Comparison of ENCODE assay signal across 12 cellular contexts in genomic region chr9:37667706-37668672, GRCh38. TPM values are rescaled to one million over a fixed set of nuclear protein-coding genes. Genes with fewer than 3 reads are reported as not detected.
A peak's percentile ranks its signal among the peaks of the same experiment; 100 is the strongest.
DNase-seq lines count a peak whose midpoint lies in the region; ATAC-seq, FAIRE-seq and TF ChIP-seq lines count a peak whose summit lies in the region.
"Had no signal": no experiment of that assay in that cellular context is flagged by ENCODE, and none has a peak within 500 bp of the region (broad histone marks: within the 10 kb centered on the region; RNA-seq: fewer than 3 reads in every experiment).

No MANE protein-coding gene starts in this region.

- H3K4me1 Mint-ChIP-seq in Caco-2 (ENCODE audit: low read depth, unreplicated experiment): no peaks in the 10 kb centered on the region
- H3K4me1 Mint-ChIP-seq: CD4-positive, CD25-positive, alpha-beta regulatory T cell had no signal

- no peak overlapping the region for H3K4me3 ChIP-seq in Caco-2 (ENCODE audit: low read depth, low read length)
- no peak overlapping the region for H3K4me3 ChIP-seq in K562
- H3K4me3 ChIP-seq: MG63, pancreas had no signal

- H3K4me3 Mint-ChIP-seq in Caco-2 (ENCODE audit: unreplicated experiment): no peak overlapping the region
- H3K4me3 Mint-ChIP-seq: CD4-positive, CD25-positive, alpha-beta regulatory T cell had no signal

- ATAC-seq in K562: peak; percentile 60

- POLR2A ChIA-PET in Caco-2 (lab: Charles Lee) (no interaction called here), K562 (lab: Yijun Ruan, JAX) (interaction anchor here (0.6 to 1.4 kb wide), 7 partner anchors 11 to 671 kb away, joined by 3 to 6 read pairs (median 3); partner anchors contain the start of gene FRMPD1)

- no peak overlapping the region for H3K27ac Mint-ChIP-seq in Caco-2 (ENCODE audit: unreplicated experiment)
- H3K27ac Mint-ChIP-seq: CD4-positive, CD25-positive, alpha-beta regulatory T cell had no signal

- H3K79me2 ChIP-seq in K562 (ENCODE audit: control insufficient read depth, insufficient read depth, low read length): no peaks in the 10 kb centered on the region

- intact Hi-C loops in Caco-2 (cut with micrococcal nuclease; ENCODE audit: unreplicated experiment) (no loop called here), K562 (cut with micrococcal nuclease) (no loop called here)

- H3K9ac ChIP-seq in K562 (ENCODE audit: insufficient read depth in 1 of 2, low read depth in 2 of 2, low read length in 2 of 2): no peak overlapping the region

- H2AFZ ChIP-seq in K562 (ENCODE audit: low read depth, low read length): no peak overlapping the region

- under 1% methylated on average over 12 of the region's 12 CpGs for WGBS in K562 (ENCODE audit: insufficient coverage, low coverage, missing lambda C conversion rate)

- 0 out of 2 replicates have a peak, but pooled peaks cover 8% of the 10 kb centered on the region for H4K20me1 ChIP-seq in K562 (replicated peaks; ENCODE audit: control insufficient read depth, insufficient read depth, low read length)

- H3K4me1 ChIP-seq in Caco-2: no peaks in the 10 kb centered on the region; the same call in 1 of the 2 replicates
- H3K4me1 ChIP-seq in K562 (replicated peaks in 1 of 2; ENCODE audit: control insufficient read depth in 2 of 2, insufficient read depth in 2 of 2, low read length in 2 of 2): no peaks in the 10 kb centered on the region
- H3K4me1 ChIP-seq: pancreas had no signal

- no peaks in the 10 kb centered on the region for H3K36me3 Mint-ChIP-seq in Caco-2 (ENCODE audit: insufficient read depth, unreplicated experiment)
- H3K36me3 Mint-ChIP-seq: CD4-positive, CD25-positive, alpha-beta regulatory T cell had no signal

- H3K36me3 ChIP-seq in Caco-2 (ENCODE audit: control insufficient read depth, insufficient read depth, low read length): no peaks in the 10 kb centered on the region
- H3K36me3 ChIP-seq in K562 (ENCODE audit: control insufficient read depth, insufficient read depth, low read length): no peaks in the 10 kb centered on the region
- H3K36me3 ChIP-seq: MG63, pancreas had no signal

- H3K9me3 Mint-ChIP-seq in Caco-2 (ENCODE audit: unreplicated experiment): no peaks in the 10 kb centered on the region
- H3K9me3 Mint-ChIP-seq: CD4-positive, CD25-positive, alpha-beta regulatory T cell had no signal

- no peak overlapping the region for H3K4me2 ChIP-seq in K562 (ENCODE audit: insufficient read depth, low read length)

- BruUV-seq in Caco-2 (replicated peaks; lab: Mats Ljungman, UMichigan): no TSS peak
- no TSS peak for BruUV-seq in K562 (replicated peaks; lab: Mats Ljungman, UMichigan)

- no peak for TF ChIP-seq EP300 in K562 (IDR thresholded peaks at IDR 0.05; ENCODE audit: low read length)

- TF ChIP-seq RAD21 in K562 (CRISPR knock-in tag; conservative IDR thresholded peaks at IDR 0.05 in 1 of 2, IDR thresholded peaks at IDR 0.05 in 1 of 2): 0 out of 4 replicates have a peak, but pooled peaks of 1 of the 2 experiments have one; percentile 7

- in situ Hi-C loops in K562 (cut with MboI): no loop called here

- no peak overlapping the region for H3K27ac ChIP-seq in K562 (ENCODE audit: extremely low read depth, low read depth, low read length)
- H3K27ac ChIP-seq: pancreas had no signal

- H3K9me1 ChIP-seq in K562 (ENCODE audit: control insufficient read depth, insufficient read depth, low read length): no peaks in the 10 kb centered on the region

- TF ChIP-seq POLR2A in K562 (conservative IDR thresholded peaks at IDR 0.05): no peak

- H3K27me3 ChIP-seq in Caco-2 (replicated peaks; ENCODE audit: control insufficient read depth, insufficient read depth, low read length): no peaks in the 10 kb centered on the region
- H3K27me3 ChIP-seq in K562 (ENCODE audit: control insufficient read depth in 2 of 2, insufficient read depth in 2 of 2, low read length in 2 of 2): peaks cover 47 to 55% of the 10 kb centered on the region in 2 experiments
- H3K27me3 ChIP-seq: pancreas had no signal

- DNase-seq in Caco-2: peak in 1 of 2 experiments; percentile 49
- DNase-seq in NCI-H2029 treated with DMSO at 0.1 percent for 48 hours (lab: John Stamatoyannopoulos, UW): peak; percentile 93
- no peak for DNase-seq in K562 (ENCODE audit: extremely low read depth in 1 of 4, low spot score in 3 of 4)
- peak; percentile 47 for DNase-seq in left kidney (ENCODE audit: low read depth, low spot score)
- DNase-seq in NCI-H748 (lab: John Stamatoyannopoulos, UW; ENCODE audit: unreplicated experiment): no peak
- no peak for DNase-seq in stimulated activated naive CD4-positive, alpha-beta T cell (lab: John Stamatoyannopoulos, UW)
- no peak for DNase-seq in superior temporal gyrus (ENCODE audit: extremely low spot score)
- DNase-seq in OCI-M2 (lab: John Stamatoyannopoulos, UW; ENCODE audit: unreplicated experiment): no peak
- DNase-seq: activated CD8-positive, alpha-beta memory T cell treated with anti-CD3 and anti-CD28 coated beads, Interleukin-2, amount 50 U/mL, for 4 hours; CD4-positive, CD25-positive, alpha-beta regulatory T cell; MG63; pancreas had no signal

- H3K9me3 ChIP-seq in Caco-2 (no peaks in the 10 kb centered on the region), K562 (replicated peaks; ENCODE audit: control insufficient read depth, insufficient read depth, low read depth, low read length) (no peaks in the 10 kb centered on the region)
- H3K9me3 ChIP-seq: MG63, pancreas had no signal

- FAIRE-seq in K562 (lab: Jason Lieb, UNC): no peak
- FAIRE-seq: pancreas had no signal

- peaks cover 30% of the 10 kb centered on the region for H3K27me3 Mint-ChIP-seq in Caco-2 (ENCODE audit: insufficient read depth, unreplicated experiment)

- CTCF ChIA-PET in Caco-2 (lab: Charles Lee): no interaction called here
- CTCF ChIA-PET in K562 (lab: Yijun Ruan, JAX; ENCODE audit: low intra/inter-chr PET ratio): no interaction called here

- TF ChIP-seq CTCF in Caco-2 (IDR thresholded peaks at IDR 0.05; ENCODE audit: insufficient read depth in 1 of 2, low read depth in 1 of 2, low read length in 1 of 2, severe bottlenecking in 1 of 2, unreplicated experiment in 1 of 2) (peak; percentile 19 to 24), K562 (IDR thresholded peaks at IDR 0.05 in 2 of 3, conservative IDR thresholded peaks at IDR 0.05 in 1 of 3; ENCODE audit: insufficient read depth in 2 of 3, low read depth in 1 of 3, low read length in 3 of 3) (peak in 2 of 3 experiments; percentile 13 to 30; a peak in 2 of 6 replicates)

TF ChIP-seq in K562, 482 proteins besides CTCF, POLR2A, EP300 and RAD21:
- TF ChIP-seq PML (IDR thresholded peaks at IDR 0.05; ENCODE audit: low read length) (no peak), ETV5 (CRISPR knock-in tag; IDR thresholded peaks at IDR 0.05; ENCODE audit: low read depth) (no peak), FIP1L1 (IDR thresholded peaks at IDR 0.05; ENCODE audit: low read depth, low read length, poor library complexity, severe bottlenecking) (no peak), ARNT (IDR thresholded peaks at IDR 0.05) (no peak)
TF ChIP-seq in K562: peak in this region for 0.

RNA-seq across cellular contexts. Expression of gene FRMPD1, which starts 17.2 kb away (rescaled TPM):
- not detected in 2 replicates for total RNA-seq in Caco-2 (2022)
- not detected in 2 replicates for total RNA-seq in K562 (2011; cell fraction: chromatin; rRNA removed; ENCODE audit: low replicate concordance)
- not detected in 2 replicates for total RNA-seq in K562 (2011; cell fraction: nucleolus; rRNA removed)
- not detected in 2 replicates for total RNA-seq in K562 (2011; cell fraction: nucleoplasm; rRNA removed)
- not detected in 2 replicates for total RNA-seq in K562 (2014; rRNA removed)
- not detected in 2 replicates for total RNA-seq in K562 (2014; rRNA removed; fragmentation: Illumina TruSeq; extraction: Trizol)
- not detected in 2 replicates for total RNA-seq in K562 (2015; rRNA removed; fragmentation: Illumina TruSeq; extraction: Trizol)
- not detected in 2 replicates for total RNA-seq in K562 (2021)
- not detected in 2 replicates for polyA plus RNA-seq in K562 (2011; rRNA removed)
- not detected in 2 replicates for polyA plus RNA-seq in K562 (2011; cell fraction: cytosol; rRNA removed)
- not detected in 2 replicates for polyA plus RNA-seq in K562 (2011; cell fraction: nucleus; rRNA removed)
- not detected in 2 replicates for polyA plus RNA-seq in K562 (2012)
- polyA plus RNA-seq in K562 (2014; fragmentation: Illumina TruSeq; extraction: Trizol): not detected in 2 replicates
- polyA plus RNA-seq in K562 (2014; fragmentation: Nextera tagmentation; extraction: Ambion mirVana): not detected
- not detected in 2 replicates for polyA plus RNA-seq in K562 (2014; rRNA removed)
- polyA minus RNA-seq in K562 (2011; rRNA and poly(A)+ RNA removed): not detected in 2 replicates
- polyA minus RNA-seq in K562 (2011; cell fraction: cytosol; rRNA and poly(A)+ RNA removed): not detected in 2 replicates
- not detected in 2 replicates for polyA minus RNA-seq in K562 (2011; cell fraction: nucleus; rRNA and poly(A)+ RNA removed)
- total RNA-seq: CD4-positive, CD25-positive, alpha-beta regulatory T cell had no signal
- polyA plus RNA-seq: CD4-positive, CD25-positive, alpha-beta regulatory T cell had no signal

Comparison
In these comparisons a context has a peak if more than half of its experiments do, and no peak if none do; other contexts are left out.
1. DNase-seq: peak in NCI-H2029 treated with DMSO at 0.1 percent for 48 hours (single experiment) and left kidney (single experiment); none in K562 (0 of 4), NCI-H748 (single experiment), stimulated activated naive CD4-positive, alpha-beta T cell (0 of 6), superior temporal gyrus (single experiment) and OCI-M2 (single experiment).